Comparison of ENCODE assay signal across 29 cellular contexts in genomic region chr22:23099525-23099792, GRCh38. TPM values are rescaled to one million over a fixed set of nuclear protein-coding genes. Genes with fewer than 3 reads are reported as not detected.
A peak's percentile ranks its signal among the peaks of the same experiment; 100 is the strongest.
DNase-seq lines count a peak whose midpoint lies in the region; ATAC-seq and TF ChIP-seq lines count a peak whose summit lies in the region.
"Had no signal": no experiment of that assay in that cellular context is flagged by ENCODE, and none has a peak within 500 bp of the region (broad histone marks: within the 10 kb centered on the region; RNA-seq: fewer than 3 reads in every experiment).

No MANE protein-coding gene starts in this region.

- H3K9me3 ChIP-seq in heart left ventricle (no peaks in the 10 kb centered on the region), esophagus muscularis mucosa (no peaks in the 10 kb centered on the region), sigmoid colon (no peaks in the 10 kb centered on the region), uterus (no peaks in the 10 kb centered on the region)
- H3K9me3 ChIP-seq: MG63, psoas muscle had no signal

- H3K36me3 ChIP-seq in heart left ventricle (no peaks in the 10 kb centered on the region), esophagus muscularis mucosa (peaks cover 0 to 16% (median 5%) of the 10 kb centered on the region in 4 donors), sigmoid colon (peaks cover 0 to 15% (median 0%) of the 10 kb centered on the region in 4 donors), uterus (no peaks in the 10 kb centered on the region)
- H3K36me3 ChIP-seq: MG63 had no signal

- WGBS in heart left ventricle, 4 donors, result 88 to 91% (median 90%) methylated on average over 5 to 6 of the region's 6 CpGs
- no CpG with 5 or more reads among the region's 6 CpGs for WGBS in esophagus muscularis mucosa
- 85 to 86% methylated on average over 6 of the region's 6 CpGs for WGBS in sigmoid colon, 2 donors

- H3K27me3 ChIP-seq in heart left ventricle (no peaks in the 10 kb centered on the region), esophagus muscularis mucosa (no peaks in the 10 kb centered on the region), sigmoid colon (no peaks in the 10 kb centered on the region), uterus (no peaks in the 10 kb centered on the region)
- H3K27me3 ChIP-seq: MG63 had no signal

- H3K36me3 Mint-ChIP-seq in mesothelial cell of epicardium, result no peaks in the 10 kb centered on the region
- H3K36me3 Mint-ChIP-seq: CD8-positive, alpha-beta T cell had no signal

- H3K4me1 ChIP-seq in heart left ventricle (peaks cover 0 to 29% (median 18%) of the 10 kb centered on the region in 12 donors), esophagus muscularis mucosa (peaks cover 27 to 68% (median 47%) of the 10 kb centered on the region in 4 donors), sigmoid colon (peaks cover 0 to 26% (median 22%) of the 10 kb centered on the region in 4 donors), uterus (peaks cover 0 to 18% of the 10 kb centered on the region in 2 donors)

- no peaks in the 10 kb centered on the region for H3K27me3 Mint-ChIP-seq in mesothelial cell of epicardium (ENCODE audit: low read depth)
- H3K27me3 Mint-ChIP-seq: stimulated activated naive CD8-positive, alpha-beta T cell treated with anti-CD3 and anti-CD28 coated beads, Interleukin-15, Interleukin-2, amounts not matched to agents 100 ng/mL and 50 ng/mL, for 24 hours had no signal

- no peaks in the 10 kb centered on the region for H3K9me3 Mint-ChIP-seq in mesothelial cell of epicardium
- H3K9me3 Mint-ChIP-seq: CD8-positive, alpha-beta T cell; stimulated activated naive CD8-positive, alpha-beta T cell treated with anti-CD3 and anti-CD28 coated beads, Interleukin-15, Interleukin-2, amounts not matched to agents 100 ng/mL and 50 ng/mL, for 24 hours; T-helper 2 cell treated with Interferon-gamma antibody and Interleukin-4, amounts not matched to agents 5 μg/mL and 100 μg/mL, for 36 hours had no signal

- no peak for ATAC-seq in heart left ventricle
- ATAC-seq: CD8-positive, alpha-beta T cell had no signal

- intact Hi-C loops in heart left ventricle (cut with DNase I) (no loop called here), cardiac septum (cut with DNase I) (no loop called here), esophagus muscularis mucosa (cut with DNase I) (no loop called here), sigmoid colon (cut with DNase I) (loop anchor here (2.0 kb wide), 1 partner anchor 29 kb away; the partner anchor contains the start of gene GNAZ), uterus (cut with DNase I; ENCODE audit: low total_unique reads) (no loop called here)

- no peak overlapping the region for H3K4me3 Mint-ChIP-seq in mesothelial cell of epicardium
- H3K4me3 Mint-ChIP-seq: CD8-positive, alpha-beta T cell; stimulated activated naive CD8-positive, alpha-beta T cell treated with anti-CD3 and anti-CD28 coated beads, Interleukin-15, Interleukin-2, amounts not matched to agents 100 ng/mL and 50 ng/mL, for 24 hours; T-helper 2 cell treated with Interferon-gamma antibody and Interleukin-4, amounts not matched to agents 5 μg/mL and 100 μg/mL, for 36 hours had no signal

- TF ChIP-seq EP300 in esophagus muscularis mucosa (IDR thresholded peaks at IDR 0.05), result no peak
- TF ChIP-seq EP300 in sigmoid colon (IDR thresholded peaks at IDR 0.05), result no peak

- no peaks in the 10 kb centered on the region for H3K4me1 Mint-ChIP-seq in mesothelial cell of epicardium

- no peak overlapping the region for H3K27ac Mint-ChIP-seq in mesothelial cell of epicardium
- H3K27ac Mint-ChIP-seq: CD8-positive, alpha-beta T cell; stimulated activated naive CD8-positive, alpha-beta T cell treated with anti-CD3 and anti-CD28 coated beads, Interleukin-15, Interleukin-2, amounts not matched to agents 100 ng/mL and 50 ng/mL, for 24 hours; T-helper 2 cell treated with Interferon-gamma antibody and Interleukin-4, amounts not matched to agents 5 μg/mL and 100 μg/mL, for 36 hours had no signal

- TF ChIP-seq POLR2A in heart left ventricle (IDR thresholded peaks at IDR 0.05) (no peak), esophagus muscularis mucosa (IDR thresholded peaks at IDR 0.05; ENCODE audit: low read depth) (no peak), sigmoid colon (IDR thresholded peaks at IDR 0.05) (no peak), uterus (IDR thresholded peaks at IDR 0.05) (no peak)

- H3K4me3 ChIP-seq in heart left ventricle (no peak overlapping the region), esophagus muscularis mucosa (peak overlapping the region in 1 of 4 donors; percentile 26), sigmoid colon (no peak overlapping the region), uterus (no peak overlapping the region)
- H3K4me3 ChIP-seq: MG63 had no signal

- H3K27ac ChIP-seq in heart left ventricle (peak overlapping the region in 7 of 12 donors; percentile 47 to 84 (median 66)), esophagus muscularis mucosa (replicated peaks in 1 of 4) (peak overlapping the region; percentile 81 to 87 (median 82)), sigmoid colon (peak overlapping the region; percentile 73 to 87 (median 79)), uterus (peak overlapping the region; percentile 74 to 75)
- H3K27ac ChIP-seq: epithelial cell of prostate had no signal

- DNase-seq in heart left ventricle, result no peak
- DNase-seq in cardiac septum (ENCODE audit: low spot score), result no peak
- no peak for DNase-seq in esophagus muscularis mucosa (ENCODE audit: extremely low spot score)
- DNase-seq in sigmoid colon, result no peak
- DNase-seq in uterus, result no peak
- no peak for DNase-seq in GM10266 (ENCODE audit: extremely low spot score)
- no peak for DNase-seq in mesothelial cell of epicardium (ENCODE audit: low spot score in 2 of 2, unreplicated experiment in 2 of 2)
- no peak for DNase-seq in HCEC 1CT
- DNase-seq: 8988T; activated CD4-positive, alpha-beta T cell treated with anti-CD3 and anti-CD28 coated beads for 48 hours; activated effector memory CD4-positive, alpha-beta T cell treated with anti-CD3 and anti-CD28 coated beads, Interleukin-2, amount 50 U/mL, for 16 hours; activated T-cell treated with anti-CD3 and anti-CD28 coated beads, Interleukin-2, amount 50 U/mL, for 1 hour; CD8-positive, alpha-beta T cell; DMS 273 treated with DMSO at 0.1 percent for 48 hours; KBM-7; kidney glomerular epithelial cell; mammary epithelial cell; MG63; NCI-H2081; NCI-H2227 treated with DMSO at 0.1 percent for 48 hours; NCI-H526 treated with DMSO at 0.1 percent for 48 hours; SHP77 had no signal

- TF ChIP-seq CTCF in heart left ventricle (IDR thresholded peaks at IDR 0.05), result no peak
- no peak for TF ChIP-seq CTCF in esophagus muscularis mucosa (IDR thresholded peaks at IDR 0.05)
- TF ChIP-seq CTCF in sigmoid colon (IDR thresholded peaks at IDR 0.05), result no peak
- TF ChIP-seq CTCF in uterus (IDR thresholded peaks at IDR 0.05), result no peak
- no peak for TF ChIP-seq CTCF in GM10266 (IDR thresholded peaks at IDR 0.05; ENCODE audit: control insufficient read depth, insufficient read depth, low read depth, missing control alignments)
- TF ChIP-seq CTCF in mesothelial cell of epicardium (IDR thresholded peaks at IDR 0.05; ENCODE audit: unreplicated experiment), result no peak

RNA-seq across cellular contexts. Expression of gene GNAZ, which starts 29.1 kb away (rescaled TPM):
- total RNA-seq in heart left ventricle, result 10 to 100 TPM in 1 of 9 donors, 1 to 10 TPM in 8; 1.8 to 13.9 (median 2.6) TPM
- polyA plus RNA-seq in heart left ventricle, result 1 to 10 TPM; 1.1 to 1.9 TPM
- total RNA-seq in cardiac septum, result 2.2 TPM
- total RNA-seq in esophagus muscularis mucosa, result 10 to 100 TPM; 51.7 to 79.5 (median 64.6) TPM
- 10 to 100 TPM; 22.8 to 27.6 (median 24.9) TPM for total RNA-seq in sigmoid colon
- 1 to 10 TPM in 1 of 3 donors, under 1 TPM in 2; under 0.01 to 2.6 (median 0.46) TPM for polyA plus RNA-seq in sigmoid colon
- 10 to 100 TPM in 2 of 4 donors, 1 to 10 TPM in 2; 5.6 to 21.6 (median 12.1) TPM for total RNA-seq in uterus
- total RNA-seq in mesothelial cell of epicardium, result 5.8 to 6.5 TPM (median 6.0 TPM) in 3 replicates
- total RNA-seq: CD8-positive, alpha-beta T cell had no signal

RNA-seq across cellular contexts. Expression of gene RSPH14, which starts 42.3 kb away (rescaled TPM):
- total RNA-seq in heart left ventricle (not detected), cardiac septum (not detected), esophagus muscularis mucosa (under 1 TPM in 2 of 4 donors, not detected in 2; 0.33 to 0.80 TPM), sigmoid colon (under 1 TPM in 2 of 4 donors, not detected in 2; 0.33 to 0.81 TPM), uterus (1 to 10 TPM in 2 of 4 donors, not detected in 2; 1.9 to 3.1 TPM), mesothelial cell of epicardium (1.7 to 2.5 TPM (median 2.4 TPM) in 3 replicates)
- polyA plus RNA-seq in heart left ventricle (not detected), sigmoid colon (under 1 TPM in 1 of 3 donors, not detected in 2; 0.06 TPM)
- total RNA-seq: activated CD8-positive, alpha-beta memory T cell treated with anti-CD3 and anti-CD28 coated beads for 36 hours; chondrocyte; HT1080; psoas muscle had no signal
- polyA plus RNA-seq: mammary epithelial cell, psoas muscle had no signal

RNA-seq across cellular contexts. Expression of gene RAB36, which starts 45.8 kb away (rescaled TPM):
- 1 to 10 TPM in 2 of 9 donors, under 1 TPM in 7; 0.25 to 3.2 (median 0.54) TPM for total RNA-seq in heart left ventricle
- polyA plus RNA-seq in heart left ventricle, result under 1 TPM; 0.11 to 0.55 TPM
- 0.70 TPM for total RNA-seq in cardiac septum
- total RNA-seq in esophagus muscularis mucosa, result 10 to 100 TPM in 1 of 4 donors, 1 to 10 TPM in 3; 5.0 to 10.8 (median 8.2) TPM
- 1 to 10 TPM; 2.1 to 5.3 (median 3.5) TPM for total RNA-seq in sigmoid colon
- polyA plus RNA-seq in sigmoid colon, result 1 to 10 TPM in 1 of 3 donors, under 1 TPM in 2; 0.23 to 1.5 (median 0.60) TPM
- total RNA-seq in uterus, result 10 to 100 TPM in 3 of 4 donors, 1 to 10 TPM in 1; 8.8 to 28.7 (median 14.7) TPM
- total RNA-seq in mesothelial cell of epicardium, result 6.3 to 6.4 TPM (median 6.4 TPM) in 3 replicates
